ENCODE assay signal across 13 cellular contexts in genomic region chr22:45804986-45805325, GRCh38.
DNase-seq lines count a peak whose midpoint lies in the region; ATAC-seq and TF ChIP-seq lines count a peak whose summit lies in the region.
"Had no signal": no experiment of that assay in that cellular context is flagged by ENCODE, and none has a peak within 500 bp of the region (broad histone marks: within the 10 kb centered on the region; RNA-seq: fewer than 3 reads in every experiment).

No MANE protein-coding gene starts in this region.

- peaks cover 40 to 65% of the 10 kb centered on the region in 2 experiments for H3K79me1 ChIP-seq in IMR-90 (ENCODE audit: low read depth in 1 of 2, low read length in 2 of 2)

- no peak overlapping the region for H3K4me3 Mint-ChIP-seq in stimulated activated naive B cell treated with anti-CD40 and anti-IgM and Interleukin-4, amounts not matched to agents 10 μg/mL and 1 μg/mL and 100 μg/mL, for 72 hours
- H3K4me3 Mint-ChIP-seq: CD8-positive, alpha-beta memory T cell; nephron had no signal

- no peak overlapping the region for H3K18ac ChIP-seq in IMR-90 (ENCODE audit: low read depth, low read length)

- no peak overlapping the region for H3K9ac ChIP-seq in IMR-90 (ENCODE audit: low read depth, low read length)

- no peak overlapping the region for H3K56ac ChIP-seq in IMR-90 (ENCODE audit: extremely low read depth, insufficient read depth, low read length)

- H3K27ac ChIP-seq in AG04450 (ENCODE audit: low read depth, low read length) (no peak overlapping the region), IMR-90 (ENCODE audit: insufficient read depth, low read length) (no peak overlapping the region), ovary (no peak overlapping the region)
- H3K27ac ChIP-seq: adrenal gland had no signal

- no peaks in the 10 kb centered on the region for H3K27me3 ChIP-seq in AG04450 (ENCODE audit: control insufficient read depth, insufficient read depth, low read length)
- no peaks in the 10 kb centered on the region for H3K27me3 ChIP-seq in IMR-90 (ENCODE audit: control insufficient read depth, insufficient read depth, low read length)
- no peaks in the 10 kb centered on the region for H3K27me3 ChIP-seq in ovary
- H3K27me3 ChIP-seq: adrenal gland had no signal

- no peak overlapping the region for H2BK120ac ChIP-seq in IMR-90 (ENCODE audit: low read depth, low read length)

- H2AK5ac ChIP-seq in IMR-90 (ENCODE audit: low read depth, low read length): no peak overlapping the region

- H2BK5ac ChIP-seq in IMR-90 (ENCODE audit: low read depth, low read length, poor library complexity, severe bottlenecking): peak overlapping the region; percentile 16

- no peaks in the 10 kb centered on the region for H3K27me3 Mint-ChIP-seq in stimulated activated naive B cell treated with anti-CD40 and anti-IgM and Interleukin-4, amounts not matched to agents 10 μg/mL and 1 μg/mL and 100 μg/mL, for 72 hours
- H3K27me3 Mint-ChIP-seq: CD8-positive, alpha-beta memory T cell had no signal

- no peak overlapping the region for H2AFZ ChIP-seq in IMR-90 (replicated peaks; ENCODE audit: low read length, poor library complexity)

- dilution Hi-C loops in IMR-90 (cut with HindIII; ENCODE audit: low sequenced_read_pairs, unreplicated experiment): no loop called here

- no peak overlapping the region for H3K4ac ChIP-seq in IMR-90 (ENCODE audit: low read depth, low read length)

- H3K9me3 Mint-ChIP-seq in stimulated activated naive B cell treated with anti-CD40 and anti-IgM and Interleukin-4, amounts not matched to agents 10 μg/mL and 1 μg/mL and 100 μg/mL, for 72 hours: no peaks in the 10 kb centered on the region
- H3K9me3 Mint-ChIP-seq: CD8-positive, alpha-beta memory T cell had no signal

- BruUV-seq in IMR-90 (replicated peaks; lab: Mats Ljungman, UMichigan): no TSS peak

- H4K20me1 ChIP-seq in IMR-90 (ENCODE audit: insufficient read depth, low read length): peaks cover 42% of the 10 kb centered on the region; the same call in 1 of the 2 replicates

- POLR2A ChIA-PET in AG04450 (lab: Yijun Ruan, JAX) (no interaction called here), IMR-90 (lab: Charles Lee; ENCODE audit: unreplicated experiment) (no interaction called here)

- H3K14ac ChIP-seq in IMR-90 (replicated peaks; ENCODE audit: low read depth, low read length): no peak overlapping the region

- H4K8ac ChIP-seq in IMR-90 (ENCODE audit: low read depth in 2 of 2, low read length in 2 of 2): no peak overlapping the region

- no peak overlapping the region for H2BK15ac ChIP-seq in IMR-90 (ENCODE audit: low read depth, low read length)

- H3K4me1 Mint-ChIP-seq in stimulated activated naive B cell treated with anti-CD40 and anti-IgM and Interleukin-4, amounts not matched to agents 10 μg/mL and 1 μg/mL and 100 μg/mL, for 72 hours: no peaks in the 10 kb centered on the region
- H3K4me1 Mint-ChIP-seq: nephron had no signal

- no peak overlapping the region for H2AK9ac ChIP-seq in IMR-90 (replicated peaks; ENCODE audit: low read depth, low read length, poor library complexity)

- H3K4me1 ChIP-seq in IMR-90 (ENCODE audit: control insufficient read depth, insufficient read depth, low read length) (peaks cover 11% of the 10 kb centered on the region), ovary (ENCODE audit: insufficient read depth) (peaks cover 4% of the 10 kb centered on the region)
- H3K4me1 ChIP-seq: adrenal gland had no signal

- no peak overlapping the region for H3K27ac Mint-ChIP-seq in stimulated activated naive B cell treated with anti-CD40 and anti-IgM and Interleukin-4, amounts not matched to agents 10 μg/mL and 1 μg/mL and 100 μg/mL, for 72 hours
- H3K27ac Mint-ChIP-seq: CD8-positive, alpha-beta memory T cell; nephron had no signal

- H2BK20ac ChIP-seq in IMR-90 (ENCODE audit: low read depth, low read length): no peak overlapping the region

- peaks cover 32 to 55% of the 10 kb centered on the region in 2 donors for H3K36me3 Mint-ChIP-seq in stimulated activated naive B cell treated with anti-CD40 and anti-IgM and Interleukin-4, amounts not matched to agents 10 μg/mL and 1 μg/mL and 100 μg/mL, for 72 hours

- peak; percentile 92 for DNase-seq in AG04450 (ENCODE audit: low read depth, low spot score)
- peak; percentile 98 for DNase-seq in IMR-90
- peak; percentile 19 for DNase-seq in T1000 (lab: John Stamatoyannopoulos, UW)
- DNase-seq in foreskin melanocyte: peak; percentile 94
- DNase-seq in NCI-H2227 treated with DMSO at 0.1 percent for 48 hours (lab: John Stamatoyannopoulos, UW): no peak
- no peak for DNase-seq in ovary
- no peak for DNase-seq in NCI-H510A (lab: John Stamatoyannopoulos, UW)
- DNase-seq in stimulated activated naive B cell treated with anti-CD40 and anti-IgM and Interleukin-4, amounts not matched to agents 10 μg/mL and 1 μg/mL and 100 μg/mL, for 72 hours: no peak
- DNase-seq: activated CD4-positive, alpha-beta T cell treated with anti-CD3 and anti-CD28 coated beads for 4 hours; adrenal gland; CD8-positive, alpha-beta memory T cell had no signal

- TF ChIP-seq EP300 in ovary (IDR thresholded peaks at IDR 0.05): no peak

- H3K23ac ChIP-seq in IMR-90 (ENCODE audit: low read depth, low read length): no peak overlapping the region

- WGBS in IMR-90 (ENCODE audit: extremely low coverage in 2 of 2, insufficient read length in 1 of 2), 2 experiments: no CpG with 5 or more reads among the region's 3 CpGs
- 75 to 85% (median 82%) methylated on average over 3 of the region's 3 CpGs for WGBS in ovary, 3 donors

- H3K36me3 ChIP-seq in IMR-90 (ENCODE audit: control insufficient read depth, insufficient read depth, low read length) (peaks cover 12% of the 10 kb centered on the region), ovary (no peaks in the 10 kb centered on the region)

- in situ Hi-C loops in IMR-90 (cut with MboI; ENCODE audit: low sequenced_read_pairs): no loop called here

- no peak overlapping the region for H4K5ac ChIP-seq in IMR-90 (ENCODE audit: low read depth, low read length)

- peak; percentile 89 for ATAC-seq in IMR-90 (ENCODE audit: low read depth)
- ATAC-seq in stimulated activated naive B cell treated with anti-CD40 and anti-IgM and Interleukin-4, amounts not matched to agents 10 μg/mL and 1 μg/mL and 100 μg/mL, for 72 hours (replicated peaks): no peak
- ATAC-seq: K562 had no signal

- no peaks in the 10 kb centered on the region for H3K9me3 ChIP-seq in AG04450 (ENCODE audit: control insufficient read depth, insufficient read depth, low read length)
- H3K9me3 ChIP-seq in IMR-90 (ENCODE audit: control insufficient read depth, insufficient read depth, low read length): no peaks in the 10 kb centered on the region
- no peaks in the 10 kb centered on the region for H3K9me3 ChIP-seq in ovary
- H3K9me3 ChIP-seq: adrenal gland had no signal

- H4K91ac ChIP-seq in IMR-90 (ENCODE audit: insufficient read depth, low read depth, low read length): no peak overlapping the region

- no peak for TF ChIP-seq CTCF in AG04450 (IDR thresholded peaks at IDR 0.05; ENCODE audit: low read depth, low read length)
- TF ChIP-seq CTCF in IMR-90 (conservative IDR thresholded peaks at IDR 0.05; ENCODE audit: low read depth, low read length): no peak
- no peak for TF ChIP-seq CTCF in ovary (IDR thresholded peaks at IDR 0.05)

- H3K4me2 ChIP-seq in IMR-90 (ENCODE audit: low read depth, low read length): peak overlapping the region; percentile 30; the same call in 1 of the 2 replicates

- no peak for TF ChIP-seq RAD21 in IMR-90 (IDR thresholded peaks at IDR 0.05; ENCODE audit: low read length)

- no peak overlapping the region for H3K4me3 ChIP-seq in AG04450 (ENCODE audit: low read depth, low read length)
- H3K4me3 ChIP-seq in IMR-90 (ENCODE audit: insufficient read depth, low read depth, low read length): no peak overlapping the region
- H3K4me3 ChIP-seq in ovary: no peak overlapping the region
- H3K4me3 ChIP-seq: adrenal gland, K562 had no signal

- intact Hi-C loops in IMR-90 (cut with micrococcal nuclease) (no loop called here), ovary (cut with DNase I) (no loop called here)

- peaks cover 26% of the 10 kb centered on the region for H3K9me1 ChIP-seq in IMR-90 (ENCODE audit: insufficient read depth, low read length)

- TF ChIP-seq POLR2A in IMR-90 (IDR thresholded peaks at IDR 0.05; ENCODE audit: low read depth, low read length): no peak
- no peak for TF ChIP-seq POLR2A in ovary (IDR thresholded peaks at IDR 0.05)

- CTCF ChIA-PET in AG04450 (lab: Charles Lee): no interaction called here
- CTCF ChIA-PET in IMR-90 (lab: Yijun Ruan, JAX): no interaction called here

TF ChIP-seq in IMR-90, 13 proteins besides CTCF, POLR2A, EP300 and RAD21:
- TF ChIP-seq NFE2L2 (IDR thresholded peaks at IDR 0.05; ENCODE audit: low read depth, low read length) (no peak), BHLHE40 (IDR thresholded peaks at IDR 0.05; ENCODE audit: low read depth, low read length) (peak; percentile 79), MAZ (IDR thresholded peaks at IDR 0.05; ENCODE audit: borderline replicate concordance, low read depth, low read length) (peak; percentile 46; the same call in 1 of the 2 replicates), FOS (IDR thresholded peaks at IDR 0.05; ENCODE audit: low read depth, low read length) (peak; percentile 87), MAFK (IDR thresholded peaks at IDR 0.05; ENCODE audit: low read depth, low read length) (peak; percentile 49), USF2 (IDR thresholded peaks at IDR 0.05; ENCODE audit: low read depth, low read length) (no peak), RCOR1 (IDR thresholded peaks at IDR 0.05; ENCODE audit: insufficient replicate concordance, low read length) (peak; percentile 86), CEBPB (IDR thresholded peaks at IDR 0.05; ENCODE audit: low read depth, low read length) (peak; percentile 90), MXI1 (IDR thresholded peaks at IDR 0.05; ENCODE audit: borderline replicate concordance, low read depth, low read length) (no peak)

Comparison
In these comparisons a context has a peak if more than half of its experiments do, and no peak if none do; other contexts are left out.
1. DNase-seq: peak in AG04450 (single experiment), IMR-90 (single experiment), T1000 (single experiment) and foreskin melanocyte (single experiment); none in NCI-H2227 treated with DMSO at 0.1 percent for 48 hours (single experiment), ovary (0 of 5), NCI-H510A (single experiment) and stimulated activated naive B cell treated with anti-CD40 and anti-IgM and Interleukin-4, amounts not matched to agents 10 μg/mL and 1 μg/mL and 100 μg/mL, for 72 hours (single experiment).